ENCODE assay signal across 1 cellular context in genomic region chr20:24102290-24102689, GRCh38.
TF ChIP-seq lines count a peak whose summit lies in the region.

No MANE protein-coding gene starts in this region.

TF ChIP-seq in GM23338, 12 proteins besides CTCF, POLR2A, EP300 and RAD21 (continued from another document):
- TF ChIP-seq, protein P1, sequence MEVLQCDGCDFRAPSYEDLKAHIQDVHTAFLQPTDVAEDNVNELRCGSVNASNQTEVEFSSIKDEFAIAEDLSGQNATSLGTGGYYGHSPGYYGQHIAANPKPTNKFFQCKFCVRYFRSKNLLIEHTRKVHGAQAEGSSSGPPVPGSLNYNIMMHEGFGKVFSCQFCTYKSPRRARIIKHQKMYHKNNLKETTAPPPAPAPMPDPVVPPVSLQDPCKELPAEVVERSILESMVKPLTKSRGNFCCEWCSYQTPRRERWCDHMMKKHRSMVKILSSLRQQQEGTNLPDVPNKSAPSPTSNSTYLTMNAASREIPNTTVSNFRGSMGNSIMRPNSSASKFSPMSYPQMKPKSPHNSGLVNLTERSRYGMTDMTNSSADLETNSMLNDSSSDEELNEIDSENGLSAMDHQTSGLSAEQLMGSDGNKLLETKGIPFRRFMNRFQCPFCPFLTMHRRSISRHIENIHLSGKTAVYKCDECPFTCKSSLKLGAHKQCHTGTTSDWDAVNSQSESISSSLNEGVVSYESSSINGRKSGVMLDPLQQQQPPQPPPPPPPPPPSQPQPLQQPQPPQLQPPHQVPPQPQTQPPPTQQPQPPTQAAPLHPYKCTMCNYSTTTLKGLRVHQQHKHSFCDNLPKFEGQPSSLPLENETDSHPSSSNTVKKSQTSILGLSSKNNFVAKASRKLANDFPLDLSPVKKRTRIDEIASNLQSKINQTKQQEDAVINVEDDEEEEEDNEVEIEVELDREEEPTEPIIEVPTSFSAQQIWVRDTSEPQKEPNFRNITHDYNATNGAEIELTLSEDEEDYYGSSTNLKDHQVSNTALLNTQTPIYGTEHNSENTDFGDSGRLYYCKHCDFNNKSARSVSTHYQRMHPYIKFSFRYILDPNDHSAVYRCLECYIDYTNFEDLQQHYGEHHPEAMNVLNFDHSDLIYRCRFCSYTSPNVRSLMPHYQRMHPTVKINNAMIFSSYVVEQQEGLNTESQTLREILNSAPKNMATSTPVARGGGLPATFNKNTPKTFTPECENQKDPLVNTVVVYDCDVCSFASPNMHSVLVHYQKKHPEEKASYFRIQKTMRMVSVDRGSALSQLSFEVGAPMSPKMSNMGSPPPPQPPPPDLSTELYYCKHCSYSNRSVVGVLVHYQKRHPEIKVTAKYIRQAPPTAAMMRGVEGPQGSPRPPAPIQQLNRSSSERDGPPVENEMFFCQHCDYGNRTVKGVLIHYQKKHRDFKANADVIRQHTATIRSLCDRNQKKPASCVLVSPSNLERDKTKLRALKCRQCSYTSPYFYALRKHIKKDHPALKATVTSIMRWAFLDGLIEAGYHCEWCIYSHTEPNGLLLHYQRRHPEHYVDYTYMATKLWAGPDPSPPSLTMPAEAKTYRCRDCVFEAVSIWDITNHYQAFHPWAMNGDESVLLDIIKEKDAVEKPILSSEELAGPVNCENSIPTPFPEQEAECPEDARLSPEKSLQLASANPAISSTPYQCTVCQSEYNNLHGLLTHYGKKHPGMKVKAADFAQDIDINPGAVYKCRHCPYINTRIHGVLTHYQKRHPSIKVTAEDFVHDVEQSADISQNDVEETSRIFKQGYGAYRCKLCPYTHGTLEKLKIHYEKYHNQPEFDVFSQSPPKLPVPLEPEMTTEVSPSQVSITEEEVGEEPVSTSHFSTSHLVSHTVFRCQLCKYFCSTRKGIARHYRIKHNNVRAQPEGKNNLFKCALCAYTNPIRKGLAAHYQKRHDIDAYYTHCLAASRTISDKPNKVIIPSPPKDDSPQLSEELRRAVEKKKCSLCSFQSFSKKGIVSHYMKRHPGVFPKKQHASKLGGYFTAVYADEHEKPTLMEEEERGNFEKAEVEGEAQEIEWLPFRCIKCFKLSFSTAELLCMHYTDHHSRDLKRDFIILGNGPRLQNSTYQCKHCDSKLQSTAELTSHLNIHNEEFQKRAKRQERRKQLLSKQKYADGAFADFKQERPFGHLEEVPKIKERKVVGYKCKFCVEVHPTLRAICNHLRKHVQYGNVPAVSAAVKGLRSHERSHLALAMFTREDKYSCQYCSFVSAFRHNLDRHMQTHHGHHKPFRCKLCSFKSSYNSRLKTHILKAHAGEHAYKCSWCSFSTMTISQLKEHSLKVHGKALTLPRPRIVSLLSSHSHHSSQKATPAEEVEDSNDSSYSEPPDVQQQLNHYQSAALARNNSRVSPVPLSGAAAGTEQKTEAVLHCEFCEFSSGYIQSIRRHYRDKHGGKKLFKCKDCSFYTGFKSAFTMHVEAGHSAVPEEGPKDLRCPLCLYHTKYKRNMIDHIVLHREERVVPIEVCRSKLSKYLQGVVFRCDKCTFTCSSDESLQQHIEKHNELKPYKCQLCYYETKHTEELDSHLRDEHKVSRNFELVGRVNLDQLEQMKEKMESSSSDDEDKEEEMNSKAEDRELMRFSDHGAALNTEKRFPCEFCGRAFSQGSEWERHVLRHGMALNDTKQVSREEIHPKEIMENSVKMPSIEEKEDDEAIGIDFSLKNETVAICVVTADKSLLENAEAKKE (CRISPR knock-in tag; IDR thresholded peaks at IDR 0.05), result no peak
- TF ChIP-seq CREB1 (CRISPR knock-in tag; IDR thresholded peaks at IDR 0.05; ENCODE audit: low read depth) (no peak), STAT1 (IDR thresholded peaks at IDR 0.05; ENCODE audit: unreplicated experiment) (no peak)
